ENCODE assay signal across 8 cellular contexts in the genomic region with DNA sequence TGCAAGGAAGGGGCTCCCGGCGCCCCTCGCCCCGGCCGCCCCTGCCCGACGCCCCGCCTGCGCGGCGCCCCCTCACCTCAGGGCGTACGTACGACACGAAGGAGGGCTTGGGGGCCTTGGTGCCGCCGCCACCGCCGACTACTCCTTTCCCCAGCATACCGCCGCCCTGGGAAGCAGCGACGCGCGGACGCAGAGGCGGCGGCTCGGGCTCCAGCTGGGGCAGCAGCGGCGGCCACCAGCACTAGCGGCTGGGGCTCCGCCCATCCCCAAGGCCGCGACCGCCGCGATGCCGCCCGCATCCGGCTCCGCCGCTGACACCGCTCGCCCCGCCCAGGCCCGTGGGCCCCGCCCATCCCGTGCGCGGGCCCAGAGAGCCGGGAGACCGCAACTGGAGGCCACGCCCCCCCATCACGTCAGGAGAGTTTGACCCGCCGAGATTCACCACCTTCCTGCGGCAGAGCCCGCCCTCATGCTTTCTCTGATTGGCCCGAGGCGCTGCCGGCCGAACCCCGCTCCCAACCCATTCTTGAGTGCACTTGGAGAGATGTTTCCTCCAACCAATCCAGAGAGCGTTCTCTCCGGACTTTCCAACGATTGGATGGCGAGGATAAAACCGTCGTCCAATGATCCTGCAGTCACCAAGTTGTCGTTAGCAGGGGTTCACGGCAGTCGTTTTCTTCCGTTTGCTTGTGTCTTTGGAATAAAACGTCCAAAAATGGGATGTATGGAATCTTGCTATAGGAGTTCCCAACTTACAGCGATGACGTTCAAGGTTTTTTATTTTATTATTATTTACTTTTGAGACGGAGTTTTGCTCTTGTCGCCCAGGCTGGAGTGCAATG. TPM values are rescaled to one million over a fixed set of nuclear protein-coding genes. Genes with fewer than 3 reads are reported as not detected.
DNase-seq lines count a peak whose midpoint lies in the region; ATAC-seq and TF ChIP-seq lines count a peak whose summit lies in the region.

MTMR12 (minus strand) TSS at position 258 of the 842 bp plus-strand sequence; CDS start at position 157, 101 bp downstream.

- H4K20me1 ChIP-seq in PC-9 (ENCODE audit: insufficient read depth): no peaks in the 10 kb centered on the region

- peaks cover 8% of the 10 kb centered on the region; the same call in 1 of the 2 replicates for H3F3A ChIP-seq in PC-9 (ENCODE audit: insufficient read depth, low read depth)

- peak within 1 kb of the TSS; percentile 72 for H3K4me3 ChIP-seq in Jurkat, Clone E6-1 (ENCODE audit: low read length)
- H3K4me3 ChIP-seq in PC-9 (peak within 1 kb of the TSS; percentile 91), mucosa of descending colon (peak within 1 kb of the TSS; percentile 95)

- H3K4me1 ChIP-seq in PC-9 (replicated peaks; ENCODE audit: insufficient read depth): peaks cover 10% of the 10 kb centered on the region
- peaks cover 15% of the 10 kb centered on the region for H3K4me1 ChIP-seq in mucosa of descending colon (ENCODE audit: low read depth)

- intact Hi-C loops in PC-9 (cut with micrococcal nuclease; ENCODE audit: unreplicated experiment) (loop anchor here (1.0 to 10.0 kb wide), 5 partner anchors 81 to 392 kb away; partner anchors contain the start of genes GOLPH3, SUB1 and ZFR), mucosa of descending colon (cut with DNase I, micrococcal nuclease) (no loop called here)

- H3K79me2 ChIP-seq in PC-9 (ENCODE audit: low read depth): peaks cover 36% of the 10 kb centered on the region

- POLR2A ChIA-PET in PC-9 (lab: Charles Lee; ENCODE audit: unreplicated experiment): interaction anchor here (0.7 kb wide), 1 partner anchor 175 kb away, joined by 3 read pairs; no protein-coding TSS in a partner anchor

- no peaks in the 10 kb centered on the region for H3K9me2 ChIP-seq in PC-9 (ENCODE audit: insufficient read depth)

- H3K4me2 ChIP-seq in PC-9: peak within 1 kb of the TSS; percentile 99

- TF ChIP-seq CTCF in PC-9 (conservative IDR thresholded peaks at IDR 0.05) (no peak), mucosa of descending colon (IDR thresholded peaks at IDR 0.05) (no peak)

- H3K27ac ChIP-seq in PC-9 (peak within 1 kb of the TSS; percentile 14), epithelial cell of prostate (peak within 1 kb of the TSS; percentile 70)

- no peaks in the 10 kb centered on the region for H3K27me3 ChIP-seq in PC-9 (ENCODE audit: insufficient read depth, low read depth)

- H3K36me3 ChIP-seq in PC-9 (ENCODE audit: low read depth): no peaks in the 10 kb centered on the region
- H3K36me3 ChIP-seq in mucosa of descending colon (ENCODE audit: low read depth): peaks cover 5% of the 10 kb centered on the region

- DNase-seq in DMS153 (lab: John Stamatoyannopoulos, UW) (peak; percentile 100), PC-9 (peak; percentile 99 to 100), epithelial cell of prostate (ENCODE audit: low read depth, low spot score) (peak; percentile 98), mucosa of descending colon (peak; percentile 100)
- DNase-seq in Jurkat, Clone E6-1 (ENCODE audit: low read depth, low spot score): peak; percentile 99
- peak; percentile 100 for DNase-seq in activated T-cell treated with anti-CD3 and anti-CD28 coated beads, Interleukin-2, amount 50 U/mL, for 1 hour
- peak; percentile 100 for DNase-seq in stimulated activated CD8-positive, alpha-beta memory T cell treated with anti-CD3 and anti-CD28 coated beads, Interleukin-4, amount 100 ng/mL, for 24 hours (ENCODE audit: low read depth)

- H3K9me3 ChIP-seq in PC-9 (ENCODE audit: insufficient read depth, low read depth) (no peaks in the 10 kb centered on the region), mucosa of descending colon (no peaks in the 10 kb centered on the region)

- BruUV-seq in PC-9 (replicated peaks; lab: Mats Ljungman, UMichigan): no TSS peak

- peak within 1 kb of the TSS; percentile 99 for H2AFZ ChIP-seq in PC-9

- CTCF ChIA-PET in PC-9 (lab: Charles Lee): interaction anchor here (0.6 to 0.7 kb wide), 2 partner anchors 277 to 1299 kb away, joined by 3 read pairs; no protein-coding TSS in a partner anchor

- ATAC-seq in GM21619 (IDR thresholded peaks at IDR 0.05; ENCODE audit: unreplicated experiment) (peak; percentile 92), mucosa of descending colon (peak; percentile 97)

RNA-seq across cellular contexts. Expression of gene MTMR12, which starts in this region (rescaled TPM):
- 18.5 TPM for polyA plus RNA-seq in Jurkat, Clone E6-1 (2012; ENCODE audit: insufficient read depth, insufficient read length)
- 44.5 and 47.5 TPM in 2 replicates for total RNA-seq in PC-9 (2021)
- total RNA-seq in mucosa of descending colon: 10 to 100 TPM; 19.3 to 43.8 (median 20.7) TPM

Comparison
In these comparisons a context has a peak if more than half of its experiments do, and no peak if none do; other contexts are left out.
1. Peak in every context shown above with its lines: DNase-seq, ATAC-seq, H3K4me3 ChIP-seq and H3K27ac ChIP-seq.